11 cellular contexts compared by ENCODE assay signal in genomic region chr10:122474145-122474739, GRCh38. TPM values are rescaled to one million over a fixed set of nuclear protein-coding genes. Genes with fewer than 3 reads are reported as not detected.
DNase-seq lines count a peak whose midpoint lies in the region; ATAC-seq and TF ChIP-seq lines count a peak whose summit lies in the region.
"Had no signal": no experiment of that assay in that cellular context is flagged by ENCODE, and none has a peak within 500 bp of the region (broad histone marks: within the 10 kb centered on the region; RNA-seq: fewer than 3 reads in every experiment).

No MANE protein-coding gene starts in this region.

- POLR2A ChIA-PET in activated naive CD8-positive, alpha-beta T cell treated with anti-CD3 and anti-CD28 coated beads, Interleukin-2, amount 10 ng/mL, durations not matched to agents 7 days and 5 days (lab: Charles Lee): no interaction called here

- ATAC-seq in activated naive CD8-positive, alpha-beta T cell treated with anti-CD3 and anti-CD28 coated beads, Interleukin-2, amount 10 ng/mL, durations not matched to agents 7 days and 5 days (ENCODE audit: low read depth): no peak
- ATAC-seq in gastroesophageal sphincter (no peak), upper lobe of right lung (peak; percentile 29), HG03175 (IDR thresholded peaks at IDR 0.05; ENCODE audit: unreplicated experiment) (no peak)

- H3K27me3 ChIP-seq in gastroesophageal sphincter (no peaks in the 10 kb centered on the region), upper lobe of right lung (no peaks in the 10 kb centered on the region)

- TF ChIP-seq EP300 in gastroesophageal sphincter (IDR thresholded peaks at IDR 0.05): no peak

- DNase-seq in activated naive CD8-positive, alpha-beta T cell treated with anti-CD3 and anti-CD28 coated beads, Interleukin-2, amount 10 ng/mL, durations not matched to agents 7 days and 5 days: no peak
- DNase-seq in upper lobe of right lung: no peak
- no peak for DNase-seq in NCI-H2196 (lab: John Stamatoyannopoulos, UW; ENCODE audit: unreplicated experiment)
- no peak for DNase-seq in GM20000 (ENCODE audit: low spot score)
- DNase-seq: activated CD4-positive, alpha-beta T cell treated with anti-CD3 and anti-CD28 coated beads for 4 hours; activated naive CD4-positive, alpha-beta T cell treated with anti-CD3 and anti-CD28 coated beads for 36 hours; NCI-H524 treated with DMSO at 0.1 percent for 48 hours had no signal

- H3K27me3 Mint-ChIP-seq in activated naive CD8-positive, alpha-beta T cell treated with anti-CD3 and anti-CD28 coated beads, Interleukin-2, amount 10 ng/mL, durations not matched to agents 7 days and 5 days: peaks cover 23% of the 10 kb centered on the region
- H3K27me3 Mint-ChIP-seq in nephron (ENCODE audit: low read depth): peaks cover 13% of the 10 kb centered on the region

- H3K27ac ChIP-seq in gastroesophageal sphincter (peak overlapping the region in 3 of 4 donors; percentile 59 to 67 (median 61)), upper lobe of right lung (no peak overlapping the region)

- no peaks in the 10 kb centered on the region for H3K36me3 Mint-ChIP-seq in activated naive CD8-positive, alpha-beta T cell treated with anti-CD3 and anti-CD28 coated beads, Interleukin-2, amount 10 ng/mL, durations not matched to agents 7 days and 5 days
- H3K36me3 Mint-ChIP-seq in nephron (ENCODE audit: low read depth): no peaks in the 10 kb centered on the region

- 33 to 75% methylated on average over 8 to 9 of the region's 15 CpGs for WGBS in gastroesophageal sphincter (ENCODE audit: low coverage in 1 of 2), 2 donors

- no peak for TF ChIP-seq CTCF in gastroesophageal sphincter (IDR thresholded peaks at IDR 0.05)
- no peak for TF ChIP-seq CTCF in nephron (IDR thresholded peaks at IDR 0.05; ENCODE audit: unreplicated experiment in 3 of 3)
- no peak for TF ChIP-seq CTCF in upper lobe of right lung (IDR thresholded peaks at IDR 0.05)
- no peak for TF ChIP-seq CTCF in GM20000 (IDR thresholded peaks at IDR 0.05; ENCODE audit: extremely low read depth, missing control alignments)

- H3K4me3 ChIP-seq in gastroesophageal sphincter: no peak overlapping the region
- H3K4me3 ChIP-seq in upper lobe of right lung: no peak overlapping the region

- H3K4me3 Mint-ChIP-seq in activated naive CD8-positive, alpha-beta T cell treated with anti-CD3 and anti-CD28 coated beads, Interleukin-2, amount 10 ng/mL, durations not matched to agents 7 days and 5 days: peak overlapping the region; percentile 37
- peak overlapping the region in 2 of 3 experiments; percentile 31 to 52 for H3K4me3 Mint-ChIP-seq in nephron
- H3K4me3 Mint-ChIP-seq: activated naive CD4-positive, alpha-beta T cell treated with anti-CD3 and anti-CD28 coated beads for 36 hours had no signal

- H3K36me3 ChIP-seq in gastroesophageal sphincter (no peaks in the 10 kb centered on the region), upper lobe of right lung (no peaks in the 10 kb centered on the region)

- intact Hi-C loops in upper lobe of right lung (cut with DNase I): no loop called here

- H3K4me1 ChIP-seq in gastroesophageal sphincter: peaks cover 0 to 58% (median 28%) of the 10 kb centered on the region in 3 donors
- peaks cover 33% of the 10 kb centered on the region for H3K4me1 ChIP-seq in upper lobe of right lung

- no peaks in the 10 kb centered on the region for H3K9me3 Mint-ChIP-seq in activated naive CD8-positive, alpha-beta T cell treated with anti-CD3 and anti-CD28 coated beads, Interleukin-2, amount 10 ng/mL, durations not matched to agents 7 days and 5 days
- H3K9me3 Mint-ChIP-seq in nephron: no peaks in the 10 kb centered on the region
- H3K9me3 Mint-ChIP-seq: activated naive CD4-positive, alpha-beta T cell treated with anti-CD3 and anti-CD28 coated beads for 36 hours had no signal

- no peaks in the 10 kb centered on the region for H3K9me3 ChIP-seq in gastroesophageal sphincter
- no peaks in the 10 kb centered on the region for H3K9me3 ChIP-seq in upper lobe of right lung

- TF ChIP-seq POLR2A in gastroesophageal sphincter (IDR thresholded peaks at IDR 0.05): no peak

- no peak overlapping the region for H3K27ac Mint-ChIP-seq in activated naive CD8-positive, alpha-beta T cell treated with anti-CD3 and anti-CD28 coated beads, Interleukin-2, amount 10 ng/mL, durations not matched to agents 7 days and 5 days
- peak overlapping the region; percentile 82 to 88 (median 84) for H3K27ac Mint-ChIP-seq in nephron
- H3K27ac Mint-ChIP-seq: activated naive CD4-positive, alpha-beta T cell treated with anti-CD3 and anti-CD28 coated beads for 36 hours had no signal

- H3K4me1 Mint-ChIP-seq in activated naive CD8-positive, alpha-beta T cell treated with anti-CD3 and anti-CD28 coated beads, Interleukin-2, amount 10 ng/mL, durations not matched to agents 7 days and 5 days: peaks cover 10% of the 10 kb centered on the region
- peaks cover 50% of the 10 kb centered on the region for H3K4me1 Mint-ChIP-seq in nephron

RNA-seq across cellular contexts. Expression of gene HTRA1, which starts 12.9 kb away (rescaled TPM):
- under 1 TPM in 1 of 2 experiments, not detected in 1; 0.26 TPM for total RNA-seq in activated naive CD8-positive, alpha-beta T cell treated with anti-CD3 and anti-CD28 coated beads, Interleukin-2, amount 10 ng/mL, durations not matched to agents 7 days and 5 days
- total RNA-seq in gastroesophageal sphincter: 100 to 1,000 TPM; 107 to 137 (median 111) TPM
- 83.8 TPM for total RNA-seq in upper lobe of right lung
- total RNA-seq: activated naive CD4-positive, alpha-beta T cell treated with anti-CD3 and anti-CD28 coated beads for 36 hours had no signal

RNA-seq across cellular contexts. Expression of gene ARMS2, which starts 19.8 kb away (rescaled TPM):
- total RNA-seq in activated naive CD8-positive, alpha-beta T cell treated with anti-CD3 and anti-CD28 coated beads, Interleukin-2, amount 10 ng/mL, durations not matched to agents 7 days and 5 days: not detected
- total RNA-seq in gastroesophageal sphincter: not detected
- total RNA-seq in upper lobe of right lung: not detected
- total RNA-seq: activated naive CD4-positive, alpha-beta T cell treated with anti-CD3 and anti-CD28 coated beads for 36 hours; ureter had no signal

Comparison
In these comparisons a context has a peak if more than half of its experiments do, and no peak if none do; other contexts are left out.
1. RNA of gene HTRA1, which starts 12.9 kb away (total RNA-seq): 107 to 137 TPM in gastroesophageal sphincter and 83.8 TPM in upper lobe of right lung (single experiment); 0.26 TPM in activated naive CD8-positive, alpha-beta T cell treated with anti-CD3 and anti-CD28 coated beads, Interleukin-2, amount 10 ng/mL, durations not matched to agents 7 days and 5 days; every median in the first group is over 10 times any median in the second.